8 cellular contexts compared by ENCODE assay signal in the genomic region with DNA sequence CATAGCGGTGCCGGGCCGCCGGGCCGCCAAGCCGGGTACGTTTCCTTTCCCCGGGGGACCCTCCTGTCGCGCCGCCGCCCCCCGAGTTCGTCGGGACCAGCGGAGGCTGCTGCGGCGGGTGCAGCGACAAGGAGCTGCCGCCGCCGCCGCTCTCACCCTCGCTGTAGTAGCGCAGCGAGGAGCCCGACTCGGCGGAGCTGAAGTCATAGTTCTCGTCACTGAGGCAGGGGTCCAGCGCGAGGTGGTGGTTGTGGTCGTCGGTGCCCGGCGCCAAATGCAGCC. TPM values are rescaled to one million over a fixed set of nuclear protein-coding genes. Genes with fewer than 3 reads are reported as not detected.
A peak's percentile ranks its signal among the peaks of the same experiment; 100 is the strongest.
DNase-seq lines count a peak whose midpoint lies in the region; ATAC-seq, FAIRE-seq and TF ChIP-seq lines count a peak whose summit lies in the region.

No MANE protein-coding gene starts in this region.

- H3K4me1 Mint-ChIP-seq in neural progenitor cell: peaks cover 19% of the 10 kb centered on the region

- H3K9ac ChIP-seq in SK-N-SH: peak overlapping the region; percentile 74
- peak overlapping the region; percentile 72 for H3K9ac ChIP-seq in neural progenitor cell

- H3K36me3 ChIP-seq in SK-N-SH (replicated peaks in 1 of 2; ENCODE audit: control insufficient read depth in 1 of 2, insufficient read depth in 2 of 2, low read length in 1 of 2): no peaks in the 10 kb centered on the region
- H3K36me3 ChIP-seq in esophagus muscularis mucosa: no peaks in the 10 kb centered on the region
- H3K36me3 ChIP-seq in neural progenitor cell: no peaks in the 10 kb centered on the region

- H4K20me1 ChIP-seq in SK-N-SH (ENCODE audit: insufficient read depth) (no peaks in the 10 kb centered on the region; the same call in 1 of the 2 replicates), neural progenitor cell (ENCODE audit: low read depth) (peaks cover 35% of the 10 kb centered on the region)

- H3K4me3 ChIP-seq in SK-N-SH (ENCODE audit: low read depth in 2 of 2, low read length in 1 of 2) (peak overlapping the region; percentile 90 to 94), esophagus muscularis mucosa (peak overlapping the region; percentile 76 to 93 (median 91)), neural progenitor cell (peak overlapping the region; percentile 99)

- peak; percentile 19 for DNase-seq in NCI-H345 treated with DMSO at 0.1 percent for 48 hours (lab: John Stamatoyannopoulos, UW; ENCODE audit: unreplicated experiment)
- DNase-seq in NCI-H345 (lab: John Stamatoyannopoulos, UW): no peak
- DNase-seq in SK-N-SH: no peak
- no peak for DNase-seq in esophagus muscularis mucosa (ENCODE audit: extremely low spot score)
- DNase-seq in neural progenitor cell (ENCODE audit: low spot score): no peak
- DNase-seq in D721Med (ENCODE audit: insufficient read length, low spot score): no peak
- DNase-seq in NCI-H2107 (lab: John Stamatoyannopoulos, UW): no peak

- TF ChIP-seq RAD21 in SK-N-SH (IDR thresholded peaks at IDR 0.05; ENCODE audit: low read length): no peak

- TF ChIP-seq CTCF in SK-N-SH (IDR thresholded peaks at IDR 0.05): no peak
- TF ChIP-seq CTCF in esophagus muscularis mucosa (IDR thresholded peaks at IDR 0.05): no peak
- no peak for TF ChIP-seq CTCF in neural progenitor cell (IDR thresholded peaks at IDR 0.05)
- TF ChIP-seq CTCF in D721Med (IDR thresholded peaks at IDR 0.05; ENCODE audit: insufficient read depth, missing control alignments): no peak

- peak overlapping the region; percentile 61 to 72; a peak in 3 of 4 replicates for H3K27ac ChIP-seq in SK-N-SH (ENCODE audit: low read depth in 2 of 2, low read length in 1 of 2)
- H3K27ac ChIP-seq in esophagus muscularis mucosa (replicated peaks in 1 of 4): peak overlapping the region; percentile 89 to 97 (median 93)
- H3K27ac ChIP-seq in neural progenitor cell: peak overlapping the region; percentile 90

- H2AFZ ChIP-seq in SK-N-SH (ENCODE audit: low read depth): peak overlapping the region; percentile 84
- peak overlapping the region; percentile 92 for H2AFZ ChIP-seq in neural progenitor cell (replicated peaks)

- H3K79me2 ChIP-seq in SK-N-SH (ENCODE audit: insufficient read depth) (peaks cover 42% of the 10 kb centered on the region), neural progenitor cell (ENCODE audit: low read depth) (peaks cover 50% of the 10 kb centered on the region)

- CTCF ChIA-PET in SK-N-SH (lab: Yijun Ruan, JAX): interaction anchor here (0.8 to 1.9 kb wide), 6 partner anchors 11 to 153 kb away, joined by 3 to 5 read pairs (median 4); no protein-coding TSS in a partner anchor

- H3K9me2 ChIP-seq in SK-N-SH: no peaks in the 10 kb centered on the region

- intact Hi-C loops in esophagus muscularis mucosa (cut with DNase I): loop anchor here (5.0 to 10.0 kb wide), 4 partner anchors 95 to 600 kb away; a partner anchor contains a TSS

- H3K4me1 ChIP-seq in SK-N-SH (ENCODE audit: control insufficient read depth in 1 of 2, insufficient read depth in 2 of 2, low read depth in 1 of 2, low read length in 1 of 2) (peaks cover 0 to 18% of the 10 kb centered on the region in 2 experiments; a peak in 2 of 4 replicates), esophagus muscularis mucosa (peaks cover 9 to 32% (median 28%) of the 10 kb centered on the region in 4 donors), neural progenitor cell (peaks cover 13% of the 10 kb centered on the region)

- no peak for TF ChIP-seq POLR2A in esophagus muscularis mucosa (IDR thresholded peaks at IDR 0.05; ENCODE audit: low read depth)

- ATAC-seq in HG02852 (IDR thresholded peaks at IDR 0.05; ENCODE audit: unreplicated experiment): peak; percentile 27

- H3K27me3 ChIP-seq in SK-N-SH (ENCODE audit: insufficient read depth) (no peaks in the 10 kb centered on the region), esophagus muscularis mucosa (no peaks in the 10 kb centered on the region), neural progenitor cell (no peaks in the 10 kb centered on the region)

- peaks cover 7% of the 10 kb centered on the region for H3F3A ChIP-seq in SK-N-SH (replicated peaks; ENCODE audit: insufficient read depth)
- peaks cover 21% of the 10 kb centered on the region for H3F3A ChIP-seq in neural progenitor cell (ENCODE audit: low read depth)

- no peak overlapping the region for H3K27ac Mint-ChIP-seq in neural progenitor cell

- H3K4me2 ChIP-seq in SK-N-SH (peak overlapping the region; percentile 97), neural progenitor cell (peak overlapping the region; percentile 87)

- POLR2A ChIA-PET in SK-N-SH (lab: Yijun Ruan, JAX): interaction anchor here (0.5 to 2.8 kb wide), 7 partner anchors 9 to 1921 kb away, joined by 3 to 8 read pairs (median 6); a partner anchor contains a TSS

- peaks cover 2% of the 10 kb centered on the region for H3K9me3 Mint-ChIP-seq in neural progenitor cell

- TF ChIP-seq EP300 in SK-N-SH (IDR thresholded peaks at IDR 0.05; ENCODE audit: borderline replicate concordance in 1 of 2, low read depth in 1 of 2, low read length in 1 of 2): no peak
- no peak for TF ChIP-seq EP300 in esophagus muscularis mucosa (IDR thresholded peaks at IDR 0.05)

- no peak for FAIRE-seq in D721Med (lab: Jason Lieb, UNC)

- WGBS in SK-N-SH (ENCODE audit: low lambda C conversion rate): 0% methylated on average over 2 of the region's 36 CpGs
- no CpG with 5 or more reads among the region's 36 CpGs for WGBS in esophagus muscularis mucosa

- H3K27me3 Mint-ChIP-seq in neural progenitor cell (ENCODE audit: insufficient read depth, low read depth): no peaks in the 10 kb centered on the region

- H3K9me3 ChIP-seq in SK-N-SH (no peaks in the 10 kb centered on the region), esophagus muscularis mucosa (peaks cover 0 to 9% (median 0%) of the 10 kb centered on the region in 4 donors), neural progenitor cell (ENCODE audit: low read depth) (no peaks in the 10 kb centered on the region)

- peak overlapping the region; percentile 97 for H3K4me3 Mint-ChIP-seq in neural progenitor cell

- H3K36me3 Mint-ChIP-seq in neural progenitor cell: peaks cover 8% of the 10 kb centered on the region

TF ChIP-seq in SK-N-SH, 30 proteins besides CTCF, POLR2A, EP300 and RAD21:
- TF ChIP-seq TCF12 (IDR thresholded peaks at IDR 0.05): no peak
- TF ChIP-seq, protein P1, sequence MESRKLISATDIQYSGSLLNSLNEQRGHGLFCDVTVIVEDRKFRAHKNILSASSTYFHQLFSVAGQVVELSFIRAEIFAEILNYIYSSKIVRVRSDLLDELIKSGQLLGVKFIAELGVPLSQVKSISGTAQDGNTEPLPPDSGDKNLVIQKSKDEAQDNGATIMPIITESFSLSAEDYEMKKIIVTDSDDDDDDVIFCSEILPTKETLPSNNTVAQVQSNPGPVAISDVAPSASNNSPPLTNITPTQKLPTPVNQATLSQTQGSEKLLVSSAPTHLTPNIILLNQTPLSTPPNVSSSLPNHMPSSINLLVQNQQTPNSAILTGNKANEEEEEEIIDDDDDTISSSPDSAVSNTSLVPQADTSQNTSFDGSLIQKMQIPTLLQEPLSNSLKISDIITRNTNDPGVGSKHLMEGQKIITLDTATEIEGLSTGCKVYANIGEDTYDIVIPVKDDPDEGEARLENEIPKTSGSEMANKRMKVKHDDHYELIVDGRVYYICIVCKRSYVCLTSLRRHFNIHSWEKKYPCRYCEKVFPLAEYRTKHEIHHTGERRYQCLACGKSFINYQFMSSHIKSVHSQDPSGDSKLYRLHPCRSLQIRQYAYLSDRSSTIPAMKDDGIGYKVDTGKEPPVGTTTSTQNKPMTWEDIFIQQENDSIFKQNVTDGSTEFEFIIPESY (IDR thresholded peaks at IDR 0.05; ENCODE audit: borderline replicate concordance, low read depth): no peak
- no peak for TF ChIP-seq ELF1 (IDR thresholded peaks at IDR 0.05)
- TF ChIP-seq TAF1 (IDR thresholded peaks at IDR 0.05; ENCODE audit: borderline replicate concordance, low read depth, low read length): no peak
- no peak for TF ChIP-seq SIN3A (IDR thresholded peaks at IDR 0.05; ENCODE audit: borderline replicate concordance, low read depth, low read length)
- TF ChIP-seq, protein P2, sequence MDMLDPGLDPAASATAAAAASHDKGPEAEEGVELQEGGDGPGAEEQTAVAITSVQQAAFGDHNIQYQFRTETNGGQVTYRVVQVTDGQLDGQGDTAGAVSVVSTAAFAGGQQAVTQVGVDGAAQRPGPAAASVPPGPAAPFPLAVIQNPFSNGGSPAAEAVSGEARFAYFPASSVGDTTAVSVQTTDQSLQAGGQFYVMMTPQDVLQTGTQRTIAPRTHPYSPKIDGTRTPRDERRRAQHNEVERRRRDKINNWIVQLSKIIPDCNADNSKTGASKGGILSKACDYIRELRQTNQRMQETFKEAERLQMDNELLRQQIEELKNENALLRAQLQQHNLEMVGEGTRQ (IDR thresholded peaks at IDR 0.05; ENCODE audit: borderline replicate concordance, low read depth, low read length): no peak
- no peak for TF ChIP-seq NFIC (IDR thresholded peaks at IDR 0.05; ENCODE audit: borderline replicate concordance)

RNA-seq across cellular contexts. Expression of a gene that starts 0.6 kb away (rescaled TPM):
- 1.9 and 2.6 TPM in 2 replicates for polyA plus RNA-seq in SK-N-SH (2012; rRNA removed)
- 2.5 and 2.6 TPM in 2 replicates for polyA plus RNA-seq in SK-N-SH (2012; cell fraction: cytosol; rRNA removed)
- polyA plus RNA-seq in SK-N-SH (2012; cell fraction: nucleus; rRNA removed): 2.8 and 6.3 TPM in 2 replicates
- total RNA-seq in esophagus muscularis mucosa (10 to 100 TPM; 15.4 to 19.9 (median 16.2) TPM), neural progenitor cell (ENCODE audit: low replicate concordance) (20.2 and 30.2 TPM in 2 replicates)
